ENCODE assay signal across 26 cellular contexts in the genomic region with DNA sequence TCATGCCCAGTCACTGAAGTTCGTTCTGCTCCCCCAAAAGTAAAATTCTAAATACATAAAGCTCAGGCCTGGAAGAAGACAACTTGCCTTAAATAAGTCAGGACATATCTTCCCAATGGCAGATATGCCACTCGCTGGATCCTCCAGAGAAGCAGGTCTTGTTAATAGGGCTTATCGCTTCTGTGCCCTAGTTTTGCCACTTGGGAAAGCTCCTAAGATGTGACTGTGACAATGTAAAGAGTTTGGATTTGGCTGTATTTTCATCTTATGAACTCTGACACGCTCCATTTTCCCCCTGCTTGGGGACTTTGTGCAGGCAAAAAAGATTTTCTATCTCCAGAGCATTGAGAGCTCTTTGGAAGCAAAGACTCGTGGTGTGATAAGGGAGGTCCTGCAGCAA.
"Had no signal": no experiment of that assay in that cellular context is flagged by ENCODE, and none has a peak within 500 bp of the region (broad histone marks: within the 10 kb centered on the region; RNA-seq: fewer than 3 reads in every experiment).

No MANE protein-coding gene starts in this region.

- H3K9me3 Mint-ChIP-seq: dendritic cell treated with granulocyte-macrophage colony-stimulating factor and Interleukin-4, amounts not matched to agents 40 ng/mL and 50 ng/mL, for 4 days; mesothelial cell of epicardium had no signal

- H3K27ac Mint-ChIP-seq: dendritic cell treated with granulocyte-macrophage colony-stimulating factor and Interleukin-4, amounts not matched to agents 40 ng/mL and 50 ng/mL, for 4 days; mesothelial cell of epicardium; naive B cell; natural killer cell treated with Interleukin-12 subunit alpha and Interleukin-12 subunit beta and Interleukin-15 and Interleukin-18, amount 100 ng/mL, for 72 hours; neural progenitor cell; stimulated activated effector memory CD8-positive, alpha-beta T cell treated with anti-CD3 and anti-CD28 coated beads, Interleukin-12 subunit alpha, Interleukin-12 subunit beta, amount 100 ng/mL, for 72 hours had no signal

- H3K27me3 ChIP-seq: esophagus muscularis mucosa, gastroesophageal sphincter, neural progenitor cell, right atrium auricular region, stomach, transverse colon, upper lobe of right lung, vagina had no signal

- ATAC-seq: foreskin keratinocyte; gastroesophageal sphincter; heart left ventricle; left ventricle myocardium superior; mucosa of descending colon; natural killer cell treated with Interleukin-12 subunit alpha and Interleukin-12 subunit beta and Interleukin-15 and Interleukin-18, amount 100 ng/mL, for 72 hours; stimulated activated effector memory CD8-positive, alpha-beta T cell treated with anti-CD3 and anti-CD28 coated beads, Interleukin-12 subunit alpha, Interleukin-12 subunit beta, amount 100 ng/mL, for 72 hours; upper lobe of right lung had no signal

- H3K4me2 ChIP-seq: neural progenitor cell had no signal

- DNase-seq: effector memory CD4-positive, alpha-beta T cell; foreskin keratinocyte; heart left ventricle; kidney glomerular epithelial cell; left ventricle myocardium superior; mesenchymal stem cell; mucosa of descending colon; naive B cell; stimulated activated CD4-positive, alpha-beta T cell treated with anti-CD3 and anti-CD28 coated beads, Interleukin-2, amount 100 ng/mL, for 24 hours; stimulated activated CD4-positive, alpha-beta T cell treated with anti-CD3 and anti-CD28 coated beads, Interleukin-4, amount 100 ng/mL, for 24 hours; stimulated activated naive CD4-positive, alpha-beta T cell treated with Interleukin-2 at 50 U/mL for 16 hours; stomach; transverse colon; upper lobe of right lung had no signal

- H2AFZ ChIP-seq: neural progenitor cell, parathyroid adenoma had no signal

- H3K36me3 ChIP-seq: esophagus muscularis mucosa, gastroesophageal sphincter, heart left ventricle, neural progenitor cell, prostate gland, right atrium auricular region, stomach, transverse colon, upper lobe of right lung, vagina had no signal

- H3K36me3 Mint-ChIP-seq: mesothelial cell of epicardium; naive B cell; natural killer cell treated with Interleukin-12 subunit alpha and Interleukin-12 subunit beta and Interleukin-15 and Interleukin-18, amount 100 ng/mL, for 72 hours; neural progenitor cell; stimulated activated effector memory CD8-positive, alpha-beta T cell treated with anti-CD3 and anti-CD28 coated beads, Interleukin-12 subunit alpha, Interleukin-12 subunit beta, amount 100 ng/mL, for 72 hours had no signal

- H3K9me3 ChIP-seq: esophagus muscularis mucosa, gastroesophageal sphincter, heart left ventricle, mucosa of descending colon, prostate gland, right atrium auricular region, stomach, transverse colon, upper lobe of right lung, vagina had no signal

- H3K4me3 Mint-ChIP-seq: dendritic cell treated with granulocyte-macrophage colony-stimulating factor and Interleukin-4, amounts not matched to agents 40 ng/mL and 50 ng/mL, for 4 days; mesothelial cell of epicardium; naive B cell; natural killer cell treated with Interleukin-12 subunit alpha and Interleukin-12 subunit beta and Interleukin-15 and Interleukin-18, amount 100 ng/mL, for 72 hours; neural progenitor cell; stimulated activated effector memory CD8-positive, alpha-beta T cell treated with anti-CD3 and anti-CD28 coated beads, Interleukin-12 subunit alpha, Interleukin-12 subunit beta, amount 100 ng/mL, for 72 hours had no signal

- H3K27ac ChIP-seq: esophagus muscularis mucosa, foreskin keratinocyte, gastroesophageal sphincter, heart left ventricle, neural progenitor cell, parathyroid adenoma, prostate gland, right atrium auricular region, stomach, transverse colon, upper lobe of right lung, vagina had no signal

- H3K4me3 ChIP-seq: esophagus muscularis mucosa, gastroesophageal sphincter, heart left ventricle, lung, mucosa of descending colon, neural progenitor cell, prostate gland, right atrium auricular region, stomach, transverse colon, upper lobe of right lung, vagina had no signal

- H3K4me1 ChIP-seq: foreskin keratinocyte, gastroesophageal sphincter, heart left ventricle, parathyroid adenoma, prostate gland, right atrium auricular region, transverse colon, upper lobe of right lung had no signal

- H3K4me1 Mint-ChIP-seq: naive B cell; stimulated activated effector memory CD8-positive, alpha-beta T cell treated with anti-CD3 and anti-CD28 coated beads, Interleukin-12 subunit alpha, Interleukin-12 subunit beta, amount 100 ng/mL, for 72 hours had no signal

- H3K79me2 ChIP-seq: parathyroid adenoma had no signal

- H3K27me3 Mint-ChIP-seq: dendritic cell treated with granulocyte-macrophage colony-stimulating factor and Interleukin-4, amounts not matched to agents 40 ng/mL and 50 ng/mL, for 4 days; naive B cell had no signal
